Comparison of ENCODE assay signal across 1 cellular context in the genomic region with DNA sequence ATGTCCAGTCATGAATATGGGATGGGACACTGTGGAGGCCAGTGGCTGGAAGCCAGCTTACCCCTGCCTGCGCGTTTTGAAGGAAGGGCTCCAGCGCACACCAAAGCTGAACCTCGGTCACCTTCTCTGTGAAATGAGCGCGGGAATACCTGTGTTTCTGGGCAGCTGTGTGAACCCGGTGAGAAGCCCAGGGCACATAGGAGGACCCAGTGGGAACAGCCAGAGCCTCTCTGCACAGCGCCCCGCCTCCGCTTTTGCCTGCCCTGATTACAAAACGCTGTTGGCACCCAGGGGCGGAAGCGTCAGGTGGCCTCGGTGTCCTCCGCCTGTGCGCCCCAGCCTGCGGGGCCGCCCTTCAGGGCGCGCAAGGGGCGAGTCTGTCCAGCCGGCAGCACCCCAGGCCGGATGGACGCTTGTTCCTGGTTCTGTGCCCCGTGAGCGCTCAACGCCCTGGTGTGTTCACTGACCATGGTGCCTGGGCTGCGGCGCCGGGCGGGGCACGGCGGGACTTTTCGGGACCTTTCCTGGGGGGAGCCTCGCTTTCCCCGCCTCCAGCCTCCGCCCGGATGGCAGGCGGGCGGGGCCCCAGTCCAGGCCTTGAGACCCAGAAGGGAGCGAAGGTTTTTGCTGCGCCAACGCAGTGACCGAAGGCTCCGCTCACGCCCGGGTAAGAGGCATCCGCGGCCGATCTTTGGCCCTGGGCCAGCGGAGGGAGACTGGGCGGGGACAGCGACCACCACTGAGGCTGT.
A peak's percentile ranks its signal among the peaks of the same experiment; 100 is the strongest.
TF ChIP-seq lines count a peak whose summit lies in the region.

A gene (plus strand): TSS at position 588 of the 749 bp plus-strand sequence. CDS start 23,895 bp downstream, outside the sequence.

TF ChIP-seq in HepG2, 621 proteins besides CTCF, POLR2A, EP300 and RAD21 (continued from another document and continues in another):
- TF ChIP-seq, protein P1, sequence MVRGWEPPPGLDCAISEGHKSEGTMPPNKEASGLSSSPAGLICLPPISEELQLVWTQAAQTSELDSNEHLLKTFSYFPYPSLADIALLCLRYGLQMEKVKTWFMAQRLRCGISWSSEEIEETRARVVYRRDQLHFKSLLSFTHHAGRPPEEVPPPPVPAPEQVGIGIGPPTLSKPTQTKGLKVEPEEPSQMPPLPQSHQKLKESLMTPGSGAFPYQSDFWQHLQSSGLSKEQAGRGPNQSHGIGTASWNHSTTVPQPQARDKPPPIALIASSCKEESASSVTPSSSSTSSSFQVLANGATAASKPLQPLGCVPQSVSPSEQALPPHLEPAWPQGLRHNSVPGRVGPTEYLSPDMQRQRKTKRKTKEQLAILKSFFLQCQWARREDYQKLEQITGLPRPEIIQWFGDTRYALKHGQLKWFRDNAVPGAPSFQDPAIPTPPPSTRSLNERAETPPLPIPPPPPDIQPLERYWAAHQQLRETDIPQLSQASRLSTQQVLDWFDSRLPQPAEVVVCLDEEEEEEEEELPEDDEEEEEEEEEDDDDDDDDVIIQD (CRISPR knock-in tag; IDR thresholded peaks at IDR 0.05; ENCODE audit: low read depth): no peak; the same call in 1 of the 2 replicates
- no peak for TF ChIP-seq SP2 (CRISPR knock-in tag; IDR thresholded peaks at IDR 0.05)
- TF ChIP-seq ZNF577 (CRISPR knock-in tag; IDR thresholded peaks at IDR 0.05; ENCODE audit: borderline replicate concordance, low read depth): no peak
- TF ChIP-seq KLF15 (CRISPR knock-in tag; IDR thresholded peaks at IDR 0.05; ENCODE audit: borderline replicate concordance): no peak
- TF ChIP-seq, protein P2, sequence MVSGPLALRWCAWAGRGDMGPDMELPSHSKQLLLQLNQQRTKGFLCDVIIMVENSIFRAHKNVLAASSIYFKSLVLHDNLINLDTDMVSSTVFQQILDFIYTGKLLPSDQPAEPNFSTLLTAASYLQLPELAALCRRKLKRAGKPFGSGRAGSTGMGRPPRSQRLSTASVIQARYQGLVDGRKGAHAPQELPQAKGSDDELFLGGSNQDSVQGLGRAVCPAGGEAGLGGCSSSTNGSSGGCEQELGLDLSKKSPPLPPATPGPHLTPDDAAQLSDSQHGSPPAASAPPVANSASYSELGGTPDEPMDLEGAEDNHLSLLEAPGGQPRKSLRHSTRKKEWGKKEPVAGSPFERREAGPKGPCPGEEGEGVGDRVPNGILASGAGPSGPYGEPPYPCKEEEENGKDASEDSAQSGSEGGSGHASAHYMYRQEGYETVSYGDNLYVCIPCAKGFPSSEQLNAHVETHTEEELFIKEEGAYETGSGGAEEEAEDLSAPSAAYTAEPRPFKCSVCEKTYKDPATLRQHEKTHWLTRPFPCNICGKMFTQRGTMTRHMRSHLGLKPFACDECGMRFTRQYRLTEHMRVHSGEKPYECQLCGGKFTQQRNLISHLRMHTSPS (CRISPR knock-in tag; IDR thresholded peaks at IDR 0.05; ENCODE audit: low read depth): peak; percentile 89
- TF ChIP-seq ZNF430 (CRISPR knock-in tag; IDR thresholded peaks at IDR 0.05): peak; percentile 67; the same call in 1 of the 2 replicates
- TF ChIP-seq, protein P3, sequence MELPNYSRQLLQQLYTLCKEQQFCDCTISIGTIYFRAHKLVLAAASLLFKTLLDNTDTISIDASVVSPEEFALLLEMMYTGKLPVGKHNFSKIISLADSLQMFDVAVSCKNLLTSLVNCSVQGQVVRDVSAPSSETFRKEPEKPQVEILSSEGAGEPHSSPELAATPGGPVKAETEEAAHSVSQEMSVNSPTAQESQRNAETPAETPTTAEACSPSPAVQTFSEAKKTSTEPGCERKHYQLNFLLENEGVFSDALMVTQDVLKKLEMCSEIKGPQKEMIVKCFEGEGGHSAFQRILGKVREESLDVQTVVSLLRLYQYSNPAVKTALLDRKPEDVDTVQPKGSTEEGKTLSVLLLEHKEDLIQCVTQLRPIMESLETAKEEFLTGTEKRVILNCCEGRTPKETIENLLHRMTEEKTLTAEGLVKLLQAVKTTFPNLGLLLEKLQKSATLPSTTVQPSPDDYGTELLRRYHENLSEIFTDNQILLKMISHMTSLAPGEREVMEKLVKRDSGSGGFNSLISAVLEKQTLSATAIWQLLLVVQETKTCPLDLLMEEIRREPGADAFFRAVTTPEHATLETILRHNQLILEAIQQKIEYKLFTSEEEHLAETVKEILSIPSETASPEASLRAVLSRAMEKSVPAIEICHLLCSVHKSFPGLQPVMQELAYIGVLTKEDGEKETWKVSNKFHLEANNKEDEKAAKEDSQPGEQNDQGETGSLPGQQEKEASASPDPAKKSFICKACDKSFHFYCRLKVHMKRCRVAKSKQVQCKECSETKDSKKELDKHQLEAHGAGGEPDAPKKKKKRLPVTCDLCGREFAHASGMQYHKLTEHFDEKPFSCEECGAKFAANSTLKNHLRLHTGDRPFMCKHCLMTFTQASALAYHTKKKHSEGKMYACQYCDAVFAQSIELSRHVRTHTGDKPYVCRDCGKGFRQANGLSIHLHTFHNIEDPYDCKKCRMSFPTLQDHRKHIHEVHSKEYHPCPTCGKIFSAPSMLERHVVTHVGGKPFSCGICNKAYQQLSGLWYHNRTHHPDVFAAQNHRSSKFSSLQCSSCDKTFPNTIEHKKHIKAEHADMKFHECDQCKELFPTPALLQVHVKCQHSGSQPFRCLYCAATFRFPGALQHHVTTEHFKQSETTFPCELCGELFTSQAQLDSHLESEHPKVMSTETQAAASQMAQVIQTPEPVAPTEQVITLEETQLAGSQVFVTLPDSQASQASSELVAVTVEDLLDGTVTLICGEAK (IDR thresholded peaks at IDR 0.05): no peak
- TF ChIP-seq, protein P3 (CRISPR knock-in tag; IDR thresholded peaks at IDR 0.05): no peak; the same call in 1 of the 2 replicates
- TF ChIP-seq ZBTB20 (CRISPR knock-in tag; IDR thresholded peaks at IDR 0.05; ENCODE audit: borderline replicate concordance, low read depth): 0 out of 2 replicates have a peak, but pooled peaks have one; percentile 57
- TF ChIP-seq, protein P4, sequence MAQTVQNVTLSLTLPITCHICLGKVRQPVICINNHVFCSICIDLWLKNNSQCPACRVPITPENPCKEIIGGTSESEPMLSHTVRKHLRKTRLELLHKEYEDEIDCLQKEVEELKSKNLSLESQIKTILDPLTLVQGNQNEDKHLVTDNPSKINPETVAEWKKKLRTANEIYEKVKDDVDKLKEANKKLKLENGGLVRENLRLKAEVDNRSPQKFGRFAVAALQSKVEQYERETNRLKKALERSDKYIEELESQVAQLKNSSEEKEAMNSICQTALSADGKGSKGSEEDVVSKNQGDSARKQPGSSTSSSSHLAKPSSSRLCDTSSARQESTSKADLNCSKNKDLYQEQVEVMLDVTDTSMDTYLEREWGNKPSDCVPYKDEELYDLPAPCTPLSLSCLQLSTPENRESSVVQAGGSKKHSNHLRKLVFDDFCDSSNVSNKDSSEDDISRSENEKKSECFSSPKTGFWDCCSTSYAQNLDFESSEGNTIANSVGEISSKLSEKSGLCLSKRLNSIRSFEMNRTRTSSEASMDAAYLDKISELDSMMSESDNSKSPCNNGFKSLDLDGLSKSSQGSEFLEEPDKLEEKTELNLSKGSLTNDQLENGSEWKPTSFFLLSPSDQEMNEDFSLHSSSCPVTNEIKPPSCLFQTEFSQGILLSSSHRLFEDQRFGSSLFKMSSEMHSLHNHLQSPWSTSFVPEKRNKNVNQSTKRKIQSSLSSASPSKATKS (CRISPR knock-in tag; IDR thresholded peaks at IDR 0.05): no peak
- peak; percentile 57 for TF ChIP-seq NRL (CRISPR knock-in tag; IDR thresholded peaks at IDR 0.05; ENCODE audit: borderline replicate concordance)
- TF ChIP-seq ZNF782 (CRISPR knock-in tag; IDR thresholded peaks at IDR 0.05; ENCODE audit: borderline replicate concordance): peak; percentile 81; the same call in 1 of the 2 replicates
- TF ChIP-seq SNAI1 (CRISPR knock-in tag; IDR thresholded peaks at IDR 0.05; ENCODE audit: borderline replicate concordance): peak; percentile 95
- TF ChIP-seq ZNF644 (CRISPR knock-in tag; IDR thresholded peaks at IDR 0.05; ENCODE audit: low read depth): peak; percentile 26; the same call in 1 of the 2 replicates
- 0 out of 2 replicates have a peak, but pooled peaks have one; percentile 46 for TF ChIP-seq ZSCAN25 (CRISPR knock-in tag; IDR thresholded peaks at IDR 0.05)
- TF ChIP-seq TP53 (CRISPR knock-in tag; conservative IDR thresholded peaks at IDR 0.05): no peak
- TF ChIP-seq, protein P5, sequence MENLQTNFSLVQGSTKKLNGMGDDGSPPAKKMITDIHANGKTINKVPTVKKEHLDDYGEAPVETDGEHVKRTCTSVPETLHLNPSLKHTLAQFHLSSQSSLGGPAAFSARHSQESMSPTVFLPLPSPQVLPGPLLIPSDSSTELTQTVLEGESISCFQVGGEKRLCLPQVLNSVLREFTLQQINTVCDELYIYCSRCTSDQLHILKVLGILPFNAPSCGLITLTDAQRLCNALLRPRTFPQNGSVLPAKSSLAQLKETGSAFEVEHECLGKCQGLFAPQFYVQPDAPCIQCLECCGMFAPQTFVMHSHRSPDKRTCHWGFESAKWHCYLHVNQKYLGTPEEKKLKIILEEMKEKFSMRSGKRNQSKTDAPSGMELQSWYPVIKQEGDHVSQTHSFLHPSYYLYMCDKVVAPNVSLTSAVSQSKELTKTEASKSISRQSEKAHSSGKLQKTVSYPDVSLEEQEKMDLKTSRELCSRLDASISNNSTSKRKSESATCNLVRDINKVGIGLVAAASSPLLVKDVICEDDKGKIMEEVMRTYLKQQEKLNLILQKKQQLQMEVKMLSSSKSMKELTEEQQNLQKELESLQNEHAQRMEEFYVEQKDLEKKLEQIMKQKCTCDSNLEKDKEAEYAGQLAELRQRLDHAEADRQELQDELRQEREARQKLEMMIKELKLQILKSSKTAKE (CRISPR knock-in tag; IDR thresholded peaks at IDR 0.05; ENCODE audit: borderline replicate concordance): no peak
- TF ChIP-seq TCF7L2 (IDR thresholded peaks at IDR 0.05; ENCODE audit: low read depth, low read length): no peak
- peak; percentile 83; the same call in 1 of the 2 replicates for TF ChIP-seq KDM4B (CRISPR knock-in tag; IDR thresholded peaks at IDR 0.05)
- TF ChIP-seq BHLHE40 (IDR thresholded peaks at IDR 0.05; ENCODE audit: low read length): no peak
- no peak for TF ChIP-seq PLRG1 (conservative IDR thresholded peaks at IDR 0.05)
- peak; percentile 80 for TF ChIP-seq ZNF441 (CRISPR knock-in tag; IDR thresholded peaks at IDR 0.05; ENCODE audit: borderline replicate concordance)
- no peak for TF ChIP-seq MED13 (CRISPR knock-in tag; IDR thresholded peaks at IDR 0.05)
- peak; percentile 68; the same call in 1 of the 2 replicates for TF ChIP-seq AKAP8 (CRISPR knock-in tag; IDR thresholded peaks at IDR 0.05)
- no peak for TF ChIP-seq BRCA1 (CRISPR knock-in tag; IDR thresholded peaks at IDR 0.05)
- TF ChIP-seq KDM5B (CRISPR knock-in tag; IDR thresholded peaks at IDR 0.05; ENCODE audit: borderline replicate concordance): peak; percentile 78; the same call in 1 of the 2 replicates
- TF ChIP-seq IRF2 (CRISPR knock-in tag; IDR thresholded peaks at IDR 0.05): peak; percentile 82
- no peak for TF ChIP-seq SMAD9 (CRISPR knock-in tag; IDR thresholded peaks at IDR 0.05)
- no peak for TF ChIP-seq ELF4 (CRISPR knock-in tag; IDR thresholded peaks at IDR 0.05; ENCODE audit: borderline replicate concordance)
- no peak for TF ChIP-seq ZNF878 (CRISPR knock-in tag; IDR thresholded peaks at IDR 0.05)
- peak; percentile 12; the same call in 1 of the 2 replicates for TF ChIP-seq TGIF2 (CRISPR knock-in tag; IDR thresholded peaks at IDR 0.05)
- TF ChIP-seq ZNF160 (CRISPR knock-in tag; IDR thresholded peaks at IDR 0.05): no peak
- TF ChIP-seq RFXANK (CRISPR knock-in tag; IDR thresholded peaks at IDR 0.05): no peak
- no peak for TF ChIP-seq U2AF1 (optimal IDR thresholded peaks at IDR 0.05; ENCODE audit: low read depth, low read length)
- TF ChIP-seq, protein P6, sequence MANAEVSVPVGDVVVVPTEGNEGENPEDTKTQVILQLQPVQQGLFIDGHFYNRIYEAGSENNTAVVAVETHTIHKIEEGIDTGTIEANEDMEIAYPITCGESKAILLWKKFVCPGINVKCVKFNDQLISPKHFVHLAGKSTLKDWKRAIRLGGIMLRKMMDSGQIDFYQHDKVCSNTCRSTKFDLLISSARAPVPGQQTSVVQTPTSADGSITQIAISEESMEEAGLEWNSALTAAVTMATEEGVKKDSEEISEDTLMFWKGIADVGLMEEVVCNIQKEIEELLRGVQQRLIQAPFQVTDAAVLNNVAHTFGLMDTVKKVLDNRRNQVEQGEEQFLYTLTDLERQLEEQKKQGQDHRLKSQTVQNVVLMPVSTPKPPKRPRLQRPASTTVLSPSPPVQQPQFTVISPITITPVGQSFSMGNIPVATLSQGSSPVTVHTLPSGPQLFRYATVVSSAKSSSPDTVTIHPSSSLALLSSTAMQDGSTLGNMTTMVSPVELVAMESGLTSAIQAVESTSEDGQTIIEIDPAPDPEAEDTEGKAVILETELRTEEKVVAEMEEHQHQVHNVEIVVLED (CRISPR knock-in tag; IDR thresholded peaks at IDR 0.05; ENCODE audit: borderline replicate concordance): peak; percentile 63; the same call in 1 of the 2 replicates
- TF ChIP-seq ZNF672 (CRISPR knock-in tag; IDR thresholded peaks at IDR 0.05): no peak
